3 cellular contexts compared by ENCODE assay signal in the genomic region with DNA sequence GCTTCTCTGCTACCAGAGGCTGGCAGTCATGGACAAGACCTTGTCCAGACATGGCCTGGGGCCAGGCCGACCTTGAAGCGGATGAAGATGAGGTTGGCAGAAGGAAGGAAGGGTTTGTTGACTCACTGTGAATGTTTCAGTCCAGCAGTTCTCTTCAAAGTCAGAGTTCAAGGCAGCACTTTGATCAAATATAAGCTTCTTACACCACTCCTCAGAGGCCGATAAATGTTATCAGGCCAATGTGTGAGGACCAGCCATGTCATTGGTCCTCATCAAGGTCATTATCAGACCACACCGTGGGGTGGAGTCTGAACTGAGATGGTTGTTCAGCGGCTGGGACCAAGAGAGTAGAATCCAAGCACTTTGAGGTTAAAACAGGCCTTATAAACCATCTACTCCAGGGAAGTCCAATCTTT.
TF ChIP-seq lines count a peak whose summit lies in the region.

No MANE protein-coding gene starts in this region.

TF ChIP-seq in HCT116, 20 proteins besides CTCF, POLR2A, EP300 and RAD21:
- peak; percentile 98 for TF ChIP-seq TCF7L2 (IDR thresholded peaks at IDR 0.05; ENCODE audit: borderline replicate concordance, extremely low read depth, insufficient read depth, insufficient read length)
- TF ChIP-seq, protein P1, sequence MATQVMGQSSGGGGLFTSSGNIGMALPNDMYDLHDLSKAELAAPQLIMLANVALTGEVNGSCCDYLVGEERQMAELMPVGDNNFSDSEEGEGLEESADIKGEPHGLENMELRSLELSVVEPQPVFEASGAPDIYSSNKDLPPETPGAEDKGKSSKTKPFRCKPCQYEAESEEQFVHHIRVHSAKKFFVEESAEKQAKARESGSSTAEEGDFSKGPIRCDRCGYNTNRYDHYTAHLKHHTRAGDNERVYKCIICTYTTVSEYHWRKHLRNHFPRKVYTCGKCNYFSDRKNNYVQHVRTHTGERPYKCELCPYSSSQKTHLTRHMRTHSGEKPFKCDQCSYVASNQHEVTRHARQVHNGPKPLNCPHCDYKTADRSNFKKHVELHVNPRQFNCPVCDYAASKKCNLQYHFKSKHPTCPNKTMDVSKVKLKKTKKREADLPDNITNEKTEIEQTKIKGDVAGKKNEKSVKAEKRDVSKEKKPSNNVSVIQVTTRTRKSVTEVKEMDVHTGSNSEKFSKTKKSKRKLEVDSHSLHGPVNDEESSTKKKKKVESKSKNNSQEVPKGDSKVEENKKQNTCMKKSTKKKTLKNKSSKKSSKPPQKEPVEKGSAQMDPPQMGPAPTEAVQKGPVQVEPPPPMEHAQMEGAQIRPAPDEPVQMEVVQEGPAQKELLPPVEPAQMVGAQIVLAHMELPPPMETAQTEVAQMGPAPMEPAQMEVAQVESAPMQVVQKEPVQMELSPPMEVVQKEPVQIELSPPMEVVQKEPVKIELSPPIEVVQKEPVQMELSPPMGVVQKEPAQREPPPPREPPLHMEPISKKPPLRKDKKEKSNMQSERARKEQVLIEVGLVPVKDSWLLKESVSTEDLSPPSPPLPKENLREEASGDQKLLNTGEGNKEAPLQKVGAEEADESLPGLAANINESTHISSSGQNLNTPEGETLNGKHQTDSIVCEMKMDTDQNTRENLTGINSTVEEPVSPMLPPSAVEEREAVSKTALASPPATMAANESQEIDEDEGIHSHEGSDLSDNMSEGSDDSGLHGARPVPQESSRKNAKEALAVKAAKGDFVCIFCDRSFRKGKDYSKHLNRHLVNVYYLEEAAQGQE (IDR thresholded peaks at IDR 0.05; ENCODE audit: low read depth), result no peak

TF ChIP-seq in K562, 482 proteins besides CTCF, POLR2A, EP300 and RAD21:
- TF ChIP-seq CCNT2 (IDR thresholded peaks at IDR 0.05; ENCODE audit: borderline replicate concordance, extremely low read depth, insufficient read length, low read depth, low read length) (no peak), PHF8 (IDR thresholded peaks at IDR 0.05; ENCODE audit: borderline replicate concordance, low read length) (no peak), SMARCB1 (IDR thresholded peaks at IDR 0.05; ENCODE audit: insufficient read length, low read depth) (no peak), PCBP1 (IDR thresholded peaks at IDR 0.05; ENCODE audit: low read depth, low read length, poor library complexity, severe bottlenecking) (no peak), ZZZ3 (IDR thresholded peaks at IDR 0.05) (no peak), ESRRA (IDR thresholded peaks at IDR 0.05; ENCODE audit: borderline replicate concordance, low read depth) (peak; percentile 27; the same call in 1 of the 2 replicates)
- TF ChIP-seq, protein P2, sequence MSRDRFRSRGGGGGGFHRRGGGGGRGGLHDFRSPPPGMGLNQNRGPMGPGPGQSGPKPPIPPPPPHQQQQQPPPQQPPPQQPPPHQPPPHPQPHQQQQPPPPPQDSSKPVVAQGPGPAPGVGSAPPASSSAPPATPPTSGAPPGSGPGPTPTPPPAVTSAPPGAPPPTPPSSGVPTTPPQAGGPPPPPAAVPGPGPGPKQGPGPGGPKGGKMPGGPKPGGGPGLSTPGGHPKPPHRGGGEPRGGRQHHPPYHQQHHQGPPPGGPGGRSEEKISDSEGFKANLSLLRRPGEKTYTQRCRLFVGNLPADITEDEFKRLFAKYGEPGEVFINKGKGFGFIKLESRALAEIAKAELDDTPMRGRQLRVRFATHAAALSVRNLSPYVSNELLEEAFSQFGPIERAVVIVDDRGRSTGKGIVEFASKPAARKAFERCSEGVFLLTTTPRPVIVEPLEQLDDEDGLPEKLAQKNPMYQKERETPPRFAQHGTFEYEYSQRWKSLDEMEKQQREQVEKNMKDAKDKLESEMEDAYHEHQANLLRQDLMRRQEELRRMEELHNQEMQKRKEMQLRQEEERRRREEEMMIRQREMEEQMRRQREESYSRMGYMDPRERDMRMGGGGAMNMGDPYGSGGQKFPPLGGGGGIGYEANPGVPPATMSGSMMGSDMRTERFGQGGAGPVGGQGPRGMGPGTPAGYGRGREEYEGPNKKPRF (IDR thresholded peaks at IDR 0.05; ENCODE audit: low read depth, low read length), result no peak

TF ChIP-seq in GM12891, 5 proteins besides CTCF, POLR2A, EP300 and RAD21:
- TF ChIP-seq PAX5 (IDR thresholded peaks at IDR 0.05; ENCODE audit: insufficient read depth, low read length, severe bottlenecking) (no peak), TAF1 (IDR thresholded peaks at IDR 0.05; ENCODE audit: low read depth, low read length) (no peak), POLR2AphosphoS5 (IDR thresholded peaks at IDR 0.05; ENCODE audit: low read depth, low read length) (no peak), POU2F2 (IDR thresholded peaks at IDR 0.05; ENCODE audit: low read depth, low read length) (no peak), SPI1 (IDR thresholded peaks at IDR 0.05; ENCODE audit: low read depth, low read length) (no peak)
